17 cellular contexts compared by ENCODE assay signal in genomic region chr2:174053285-174053684, GRCh38.
DNase-seq lines count a peak whose midpoint lies in the region; ATAC-seq and TF ChIP-seq lines count a peak whose summit lies in the region.
"Had no signal": no experiment of that assay in that cellular context is flagged by ENCODE, and none has a peak within 500 bp of the region (broad histone marks: within the 10 kb centered on the region; RNA-seq: fewer than 3 reads in every experiment).

No MANE protein-coding gene starts in this region.

- peak overlapping the region; percentile 35; the same call in 1 of the 2 replicates for H2AK5ac ChIP-seq in IMR-90 (ENCODE audit: low read depth, low read length)

- POLR2A ChIA-PET in Caco-2 (lab: Charles Lee): interaction anchor here (0.9 to 2.5 kb wide), 3 partner anchors 27 to 89 kb away, joined by 3 to 12 read pairs (median 3); partner anchors contain the start of gene SP3
- POLR2A ChIA-PET in IMR-90 (lab: Charles Lee; ENCODE audit: unreplicated experiment): no interaction called here

- no CpG with 5 or more reads among the region's 8 CpGs for WGBS in IMR-90 (ENCODE audit: extremely low coverage in 2 of 2, insufficient read length in 1 of 2), 2 experiments
- WGBS in esophagus squamous epithelium, 2 donors: 75 to 82% methylated on average over 5 to 7 of the region's 8 CpGs

- no peak overlapping the region; the same call in 1 of the 2 replicates for H3K56ac ChIP-seq in IMR-90 (ENCODE audit: extremely low read depth, insufficient read depth, low read length)

- peak; percentile 50 to 55 for DNase-seq in Caco-2
- DNase-seq in IMR-90: no peak
- DNase-seq in esophagus squamous epithelium (lab: John Stamatoyannopoulos, UW): no peak
- peak; percentile 17 for DNase-seq in nephron progenitor cell
- DNase-seq in DMS 273 treated with DMSO at 0.1 percent for 48 hours (lab: John Stamatoyannopoulos, UW): no peak
- no peak for DNase-seq in HuH-7 (ENCODE audit: low spot score)
- no peak for DNase-seq in activated naive CD4-positive, alpha-beta T cell treated with anti-CD3 and anti-CD28 coated beads for 36 hours
- DNase-seq: activated CD4-positive, alpha-beta T cell treated with anti-CD3 and anti-CD28 coated beads, Interleukin-2, amount 10 ng/mL, durations not matched to agents 7 days and 5 days; dorsolateral prefrontal cortex; GOT3; naive thymus-derived CD4-positive, alpha-beta T cell; NCI-H187; NCI-H446; SIG-M5; stomach had no signal

- in situ Hi-C loops in IMR-90 (cut with MboI; ENCODE audit: low sequenced_read_pairs): loop anchor here (25.0 kb wide), 1 partner anchor 641 kb away; no protein-coding TSS in a partner anchor

- peak overlapping the region; percentile 70 for H2AK9ac ChIP-seq in IMR-90 (replicated peaks; ENCODE audit: low read depth, low read length, poor library complexity)

- H3K4ac ChIP-seq in IMR-90 (ENCODE audit: low read depth, low read length): peak overlapping the region; percentile 75

- no peaks in the 10 kb centered on the region for H3K79me1 ChIP-seq in IMR-90 (ENCODE audit: low read depth in 1 of 2, low read length in 2 of 2)

- H4K5ac ChIP-seq in IMR-90 (ENCODE audit: low read depth, low read length): peak overlapping the region; percentile 8; the same call in 1 of the 2 replicates

- peaks cover 15% of the 10 kb centered on the region for H3K36me3 Mint-ChIP-seq in Caco-2 (ENCODE audit: insufficient read depth, unreplicated experiment)
- no peaks in the 10 kb centered on the region for H3K36me3 Mint-ChIP-seq in nephron progenitor cell (ENCODE audit: low read depth)
- no peaks in the 10 kb centered on the region for H3K36me3 Mint-ChIP-seq in activated naive CD4-positive, alpha-beta T cell treated with anti-CD3 and anti-CD28 coated beads for 36 hours (ENCODE audit: low read depth)

- H3K4me2 ChIP-seq in IMR-90 (ENCODE audit: low read depth, low read length): no peak overlapping the region

- H3K4me1 ChIP-seq in Caco-2 (peaks cover 40% of the 10 kb centered on the region), IMR-90 (ENCODE audit: control insufficient read depth, insufficient read depth, low read length) (peaks cover 18% of the 10 kb centered on the region), esophagus squamous epithelium (peaks cover 0 to 45% (median 11%) of the 10 kb centered on the region in 3 donors)

- H2BK120ac ChIP-seq in IMR-90 (ENCODE audit: low read depth, low read length): peak overlapping the region; percentile 28

- peak overlapping the region; percentile 70 for H4K91ac ChIP-seq in IMR-90 (ENCODE audit: insufficient read depth, low read depth, low read length)

- H3K4me3 ChIP-seq in Caco-2 (ENCODE audit: low read depth, low read length) (peak overlapping the region; percentile 36), IMR-90 (ENCODE audit: insufficient read depth, low read depth, low read length) (no peak overlapping the region), esophagus squamous epithelium (peak overlapping the region in 1 of 4 donors; percentile 19)
- H3K4me3 ChIP-seq: dorsolateral prefrontal cortex, stomach had no signal

- no peaks in the 10 kb centered on the region for H4K20me1 ChIP-seq in IMR-90 (ENCODE audit: insufficient read depth, low read length)

- H3K9me1 ChIP-seq in IMR-90 (ENCODE audit: insufficient read depth, low read length): peaks cover 7% of the 10 kb centered on the region; the same call in 1 of the 2 replicates

- H3K36me3 ChIP-seq in Caco-2 (ENCODE audit: control insufficient read depth, insufficient read depth, low read length) (no peaks in the 10 kb centered on the region), IMR-90 (ENCODE audit: control insufficient read depth, insufficient read depth, low read length) (no peaks in the 10 kb centered on the region), esophagus squamous epithelium (no peaks in the 10 kb centered on the region)
- H3K36me3 ChIP-seq: stomach had no signal

- TF ChIP-seq CTCF in Caco-2 (IDR thresholded peaks at IDR 0.05; ENCODE audit: insufficient read depth in 1 of 2, low read depth in 1 of 2, low read length in 1 of 2, severe bottlenecking in 1 of 2, unreplicated experiment in 1 of 2): no peak
- TF ChIP-seq CTCF in IMR-90 (conservative IDR thresholded peaks at IDR 0.05; ENCODE audit: low read depth, low read length): no peak
- no peak for TF ChIP-seq CTCF in esophagus squamous epithelium (IDR thresholded peaks at IDR 0.05)
- TF ChIP-seq CTCF in nephron progenitor cell (IDR thresholded peaks at IDR 0.05): no peak

- no peak overlapping the region for H3K9ac ChIP-seq in IMR-90 (ENCODE audit: low read depth, low read length)

- dilution Hi-C loops in IMR-90 (cut with HindIII; ENCODE audit: low sequenced_read_pairs, unreplicated experiment): no loop called here

- no peak overlapping the region for H2BK15ac ChIP-seq in IMR-90 (ENCODE audit: low read depth, low read length)

- H3K23ac ChIP-seq in IMR-90 (ENCODE audit: low read depth, low read length): peak overlapping the region; percentile 50; the same call in 1 of the 2 replicates

- CTCF ChIA-PET in Caco-2 (lab: Charles Lee): interaction anchor here (0.7 kb wide), 1 partner anchor 46 kb away, joined by 6 read pairs; no protein-coding TSS in a partner anchor
- CTCF ChIA-PET in IMR-90 (lab: Yijun Ruan, JAX): no interaction called here
- CTCF ChIA-PET in activated naive CD4-positive, alpha-beta T cell treated with anti-CD3 and anti-CD28 coated beads for 36 hours (lab: Charles Lee): no interaction called here

- TF ChIP-seq RAD21 in IMR-90 (IDR thresholded peaks at IDR 0.05; ENCODE audit: low read length): no peak

- ATAC-seq in IMR-90 (ENCODE audit: low read depth) (no peak), GM21737 (IDR thresholded peaks at IDR 0.05; ENCODE audit: unreplicated experiment) (no peak)
- ATAC-seq: activated naive CD4-positive, alpha-beta T cell treated with anti-CD3 and anti-CD28 coated beads, Interleukin-2, amount 50 U/mL, for 72 hours; naive thymus-derived CD4-positive, alpha-beta T cell had no signal

- peak overlapping the region; percentile 44; the same call in 1 of the 2 replicates for H3K18ac ChIP-seq in IMR-90 (ENCODE audit: low read depth, low read length)

- peak overlapping the region; percentile 90 for H2AFZ ChIP-seq in IMR-90 (replicated peaks; ENCODE audit: low read length, poor library complexity)

- peak overlapping the region; percentile 10 for H3K14ac ChIP-seq in IMR-90 (replicated peaks; ENCODE audit: low read depth, low read length)

- H3K4me1 Mint-ChIP-seq in Caco-2 (ENCODE audit: low read depth, unreplicated experiment) (peaks cover 34% of the 10 kb centered on the region), nephron progenitor cell (peaks cover 42% of the 10 kb centered on the region)
- no peaks in the 10 kb centered on the region for H3K4me1 Mint-ChIP-seq in activated naive CD4-positive, alpha-beta T cell treated with anti-CD3 and anti-CD28 coated beads for 36 hours (ENCODE audit: low read depth)
- H3K4me1 Mint-ChIP-seq: activated CD4-positive, alpha-beta T cell treated with anti-CD3 and anti-CD28 coated beads, Interleukin-2, amount 10 ng/mL, durations not matched to agents 7 days and 5 days; naive thymus-derived CD4-positive, alpha-beta T cell had no signal

- no peaks in the 10 kb centered on the region for H3K27me3 ChIP-seq in Caco-2 (replicated peaks; ENCODE audit: control insufficient read depth, insufficient read depth, low read length)
- no peaks in the 10 kb centered on the region for H3K27me3 ChIP-seq in IMR-90 (ENCODE audit: control insufficient read depth, insufficient read depth, low read length)
- no peaks in the 10 kb centered on the region for H3K27me3 ChIP-seq in esophagus squamous epithelium
- H3K27me3 ChIP-seq: dorsolateral prefrontal cortex, stomach had no signal

- peak overlapping the region; percentile 82 for H2BK20ac ChIP-seq in IMR-90 (ENCODE audit: low read depth, low read length)

- H3K9me3 Mint-ChIP-seq in Caco-2 (ENCODE audit: unreplicated experiment): peaks cover 6% of the 10 kb centered on the region
- H3K9me3 Mint-ChIP-seq in nephron progenitor cell: peaks cover 20% of the 10 kb centered on the region
- H3K9me3 Mint-ChIP-seq in activated naive CD4-positive, alpha-beta T cell treated with anti-CD3 and anti-CD28 coated beads for 36 hours: no peaks in the 10 kb centered on the region

- no peak for TF ChIP-seq POLR2A in IMR-90 (IDR thresholded peaks at IDR 0.05; ENCODE audit: low read depth, low read length)
- no peak for TF ChIP-seq POLR2A in esophagus squamous epithelium (IDR thresholded peaks at IDR 0.05)

- no peaks in the 10 kb centered on the region for H3K27me3 Mint-ChIP-seq in Caco-2 (ENCODE audit: insufficient read depth, unreplicated experiment)
- peaks cover 2% of the 10 kb centered on the region for H3K27me3 Mint-ChIP-seq in nephron progenitor cell (ENCODE audit: low read depth, poor library complexity)
- peaks cover 2% of the 10 kb centered on the region for H3K27me3 Mint-ChIP-seq in activated naive CD4-positive, alpha-beta T cell treated with anti-CD3 and anti-CD28 coated beads for 36 hours (ENCODE audit: low read depth)

- H4K8ac ChIP-seq in IMR-90 (ENCODE audit: low read depth in 2 of 2, low read length in 2 of 2): peak overlapping the region; percentile 49 to 50; a peak in 3 of 4 replicates

- H3K9me3 ChIP-seq in Caco-2 (no peaks in the 10 kb centered on the region), IMR-90 (ENCODE audit: control insufficient read depth, insufficient read depth, low read length) (no peaks in the 10 kb centered on the region), esophagus squamous epithelium (no peaks in the 10 kb centered on the region)
- H3K9me3 ChIP-seq: stomach had no signal

- BruUV-seq in Caco-2 (replicated peaks; lab: Mats Ljungman, UMichigan) (no TSS peak), IMR-90 (replicated peaks; lab: Mats Ljungman, UMichigan) (no TSS peak)

- H3K27ac Mint-ChIP-seq in Caco-2 (ENCODE audit: unreplicated experiment): peak overlapping the region; percentile 90
- H3K27ac Mint-ChIP-seq in nephron progenitor cell: peak overlapping the region; percentile 72
- no peak overlapping the region for H3K27ac Mint-ChIP-seq in activated naive CD4-positive, alpha-beta T cell treated with anti-CD3 and anti-CD28 coated beads for 36 hours
- H3K27ac Mint-ChIP-seq: activated CD4-positive, alpha-beta T cell treated with anti-CD3 and anti-CD28 coated beads, Interleukin-2, amount 10 ng/mL, durations not matched to agents 7 days and 5 days; naive thymus-derived CD4-positive, alpha-beta T cell had no signal

- intact Hi-C loops in Caco-2 (cut with micrococcal nuclease; ENCODE audit: unreplicated experiment): loop anchor here (1.0 to 5.0 kb wide), 4 partner anchors 10 to 284 kb away; no protein-coding TSS in a partner anchor
- intact Hi-C loops in IMR-90 (cut with micrococcal nuclease): loop anchor here (5.0 to 10.0 kb wide), 4 partner anchors 192 to 478 kb away; partner anchors contain the start of gene OLA1
- intact Hi-C loops in esophagus squamous epithelium (cut with DNase I): loop anchor here (10.0 kb wide), 1 partner anchor 168 kb away; no protein-coding TSS in a partner anchor
- intact Hi-C loops in activated naive CD4-positive, alpha-beta T cell treated with anti-CD3 and anti-CD28 coated beads for 36 hours (cut with micrococcal nuclease): no loop called here

- H2BK5ac ChIP-seq in IMR-90 (ENCODE audit: low read depth, low read length, poor library complexity, severe bottlenecking): no peak overlapping the region

- H3K27ac ChIP-seq in IMR-90 (ENCODE audit: insufficient read depth, low read length) (no peak overlapping the region), esophagus squamous epithelium (peak overlapping the region in 3 of 4 donors; percentile 38 to 56 (median 45))
- H3K27ac ChIP-seq: dorsolateral prefrontal cortex had no signal

- H3K4me3 Mint-ChIP-seq in Caco-2 (ENCODE audit: unreplicated experiment) (peak overlapping the region; percentile 77), nephron progenitor cell (peak overlapping the region; percentile 66)
- no peak overlapping the region for H3K4me3 Mint-ChIP-seq in activated naive CD4-positive, alpha-beta T cell treated with anti-CD3 and anti-CD28 coated beads for 36 hours
- H3K4me3 Mint-ChIP-seq: activated CD4-positive, alpha-beta T cell treated with anti-CD3 and anti-CD28 coated beads, Interleukin-2, amount 10 ng/mL, durations not matched to agents 7 days and 5 days; naive thymus-derived CD4-positive, alpha-beta T cell had no signal

Comparison
In these comparisons a context has a peak if more than half of its experiments do, and no peak if none do; other contexts are left out.
1. DNase-seq: peak in Caco-2 (2 of 2) and nephron progenitor cell (single experiment); none in IMR-90 (single experiment), esophagus squamous epithelium (single experiment), DMS 273 treated with DMSO at 0.1 percent for 48 hours (single experiment), HuH-7 (single experiment) and activated naive CD4-positive, alpha-beta T cell treated with anti-CD3 and anti-CD28 coated beads for 36 hours (single experiment).